12 cellular contexts compared by ENCODE assay signal in the genomic region with DNA sequence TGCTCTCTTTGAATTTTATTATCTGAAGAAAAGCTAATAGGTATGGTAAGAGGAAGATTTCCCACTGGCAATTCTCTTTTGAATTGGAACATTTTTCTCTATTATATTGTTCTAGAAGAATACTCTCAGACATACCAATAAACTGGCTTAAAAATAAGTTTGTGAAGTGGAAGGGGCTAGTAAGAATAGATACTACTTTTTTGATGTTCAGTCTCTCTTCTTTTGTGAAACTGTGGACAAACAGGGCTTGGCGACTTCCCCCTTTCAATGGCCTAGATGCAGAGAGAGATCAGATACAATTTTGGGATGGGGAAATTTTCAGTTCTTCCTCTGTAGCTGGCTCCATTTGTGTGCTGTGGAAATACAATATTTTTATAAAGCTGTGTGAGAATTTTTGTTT. TPM values are rescaled to one million over a fixed set of nuclear protein-coding genes. Genes with fewer than 3 reads are reported as not detected.
DNase-seq lines count a peak whose midpoint lies in the region; FAIRE-seq and TF ChIP-seq lines count a peak whose summit lies in the region.
"Had no signal": no experiment of that assay in that cellular context is flagged by ENCODE, and none has a peak within 500 bp of the region (broad histone marks: within the 10 kb centered on the region; RNA-seq: fewer than 3 reads in every experiment).

No MANE protein-coding gene starts in this region.

- no peaks in the 10 kb centered on the region for H3K9me3 Mint-ChIP-seq in brain
- H3K9me3 Mint-ChIP-seq: central memory CD8-positive, alpha-beta T cell had no signal

- H3K36me3 ChIP-seq in kidney epithelial cell (ENCODE audit: control insufficient read depth, insufficient read depth, low read length) (no peaks in the 10 kb centered on the region), testis (ENCODE audit: low read depth, missing control alignments) (no peaks in the 10 kb centered on the region)
- H3K36me3 ChIP-seq: BLaER1 had no signal

- H3K4me3 ChIP-seq in kidney epithelial cell (ENCODE audit: low read depth, low read length) (peak overlapping the region; percentile 73), testis (peak overlapping the region; percentile 66 to 81)
- H3K4me3 ChIP-seq: BLaER1 had no signal

- no peak for TF ChIP-seq POLR2A in testis (IDR thresholded peaks at IDR 0.05)

- peaks cover 4% of the 10 kb centered on the region for H3K4me1 ChIP-seq in testis

- H3K27me3 ChIP-seq in kidney epithelial cell (ENCODE audit: control insufficient read depth, insufficient read depth, low read length) (no peaks in the 10 kb centered on the region), testis (no peaks in the 10 kb centered on the region)

- intact Hi-C loops in testis (cut with DNase I; ENCODE audit: low total_unique reads) = no loop called here

- no peaks in the 10 kb centered on the region for H3K9me3 ChIP-seq in testis
- H3K9me3 ChIP-seq: BLaER1 had no signal

- H3K4me1 Mint-ChIP-seq in brain = peaks cover 59% of the 10 kb centered on the region
- H3K4me1 Mint-ChIP-seq: central memory CD8-positive, alpha-beta T cell had no signal

- FAIRE-seq in HTR-8/SVneo (lab: Jason Lieb, UNC) = no peak

- TF ChIP-seq CTCF in brain (conservative IDR thresholded peaks at IDR 0.05) (no peak), kidney epithelial cell (IDR thresholded peaks at IDR 0.05; ENCODE audit: insufficient read depth, low read length, poor library complexity, severe bottlenecking) (no peak), testis (IDR thresholded peaks at IDR 0.05) (no peak)

- DNase-seq in NCI-H1417 (lab: John Stamatoyannopoulos, UW) (peak in 2 of 3 experiments; percentile 26 to 60), NCI-H1417 treated with DMSO at 0.1 percent for 48 hours (lab: John Stamatoyannopoulos, UW) (no peak), kidney epithelial cell (ENCODE audit: low read depth) (no peak), testis (no peak), HTR-8/SVneo (ENCODE audit: insufficient read length, low spot score) (no peak), RKO (ENCODE audit: low spot score) (no peak), SW 1271 (lab: John Stamatoyannopoulos, UW) (no peak)
- DNase-seq: KG1, T-helper 9 cell had no signal

- no peaks in the 10 kb centered on the region for H3K36me3 Mint-ChIP-seq in brain

- peak overlapping the region; percentile 96 to 100 (median 97) for H3K27ac Mint-ChIP-seq in brain

- H3K4me3 Mint-ChIP-seq in brain = peak overlapping the region; percentile 89 to 99 (median 95)

- 16 to 22% methylated on average over 1 of the region's 1 CpG for WGBS in testis, 2 donors

- peak overlapping the region; percentile 86 to 92 for H3K27ac ChIP-seq in testis
- H3K27ac ChIP-seq: BLaER1 had no signal

- H3K27me3 Mint-ChIP-seq in brain = peaks cover 22% of the 10 kb centered on the region

RNA-seq across cellular contexts. Expression of gene PBX1, which starts 2.5 kb away (rescaled TPM):
- polyA plus RNA-seq in brain (ENCODE audit: insufficient read depth, low read depth, low replicate concordance) = 72.1 TPM
- 5.7 and 6.8 TPM in 2 replicates for total RNA-seq in kidney epithelial cell
- total RNA-seq in testis = 10 to 100 TPM; 20.3 to 25.0 TPM
- 20.2 TPM for polyA plus RNA-seq in testis (ENCODE audit: insufficient read depth, low read depth, low replicate concordance)

Comparison
In these comparisons a context has a peak if more than half of its experiments do, and no peak if none do; other contexts are left out.
1. DNase-seq: peak in NCI-H1417 (2 of 3); none in NCI-H1417 treated with DMSO at 0.1 percent for 48 hours (single experiment), kidney epithelial cell (single experiment), testis (single experiment), HTR-8/SVneo (single experiment), RKO (single experiment) and SW 1271 (0 of 2).